ENCODE assay signal across 8 cellular contexts in the genomic region with DNA sequence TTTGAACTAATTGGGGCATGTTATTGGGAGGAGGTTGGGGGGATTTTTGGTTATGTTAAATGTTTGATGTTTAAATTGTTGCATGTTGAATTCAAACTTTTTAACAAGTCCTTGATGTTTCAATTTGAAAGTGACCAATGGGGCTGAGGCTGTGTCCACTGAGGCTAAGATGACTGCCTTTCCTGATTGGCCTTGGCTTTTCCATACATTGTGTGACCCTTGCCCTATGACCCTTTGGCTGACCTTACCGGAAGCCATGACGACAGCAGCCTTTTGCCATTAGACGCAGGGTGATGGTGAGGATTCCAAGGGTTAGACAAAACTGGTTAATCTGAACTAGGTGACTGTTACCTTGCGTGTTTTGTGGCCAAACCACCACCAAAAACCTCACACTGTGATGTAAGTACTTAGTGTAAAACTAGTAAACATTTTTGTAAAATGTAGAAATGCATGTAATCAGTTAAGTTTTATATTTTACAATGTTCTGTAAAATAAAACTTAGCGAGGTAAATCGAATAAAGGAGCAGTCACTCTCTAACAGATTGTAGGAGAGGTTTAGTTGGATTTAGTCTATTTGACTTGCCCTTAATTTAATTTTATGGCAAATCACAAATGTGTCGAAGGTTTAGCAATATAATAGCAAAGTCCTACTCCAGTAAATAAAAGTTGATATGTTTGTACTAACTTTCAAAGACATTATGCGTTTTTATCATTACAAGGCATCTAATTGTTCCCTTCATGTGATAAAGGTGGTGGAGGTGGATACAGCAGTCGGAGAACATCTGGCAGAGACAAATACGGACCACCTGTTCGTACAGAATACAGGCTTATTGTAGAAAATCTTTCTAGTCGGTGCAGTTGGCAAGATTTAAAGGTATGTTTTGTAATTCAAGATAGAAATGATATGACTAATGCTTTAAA. TPM values are rescaled to one million over a fixed set of nuclear protein-coding genes. Genes with fewer than 3 reads are reported as not detected.
DNase-seq lines count a peak whose midpoint lies in the region; ATAC-seq, FAIRE-seq and TF ChIP-seq lines count a peak whose summit lies in the region.

No MANE protein-coding gene starts in this region.

- peak overlapping the region; percentile 85 for H3K4me3 ChIP-seq in endocrine pancreas (ENCODE audit: control insufficient read depth, insufficient read depth, low read length)
- peak overlapping the region; percentile 97 to 100 for H3K4me3 ChIP-seq in neutrophil (ENCODE audit: low read depth in 1 of 2, low read length in 1 of 2)

- no peak for DNase-seq in GM12891 (ENCODE audit: insufficient read length, low spot score)
- peak; percentile 57 for DNase-seq in SK-N-DZ (ENCODE audit: low spot score)
- no peak for DNase-seq in SKM-1 (lab: John Stamatoyannopoulos, UW; ENCODE audit: unreplicated experiment)
- no peak for DNase-seq in amniotic stem cell (lab: John Stamatoyannopoulos, UW)
- DNase-seq in NCI-H2196 treated with DMSO at 0.1 percent for 48 hours (lab: John Stamatoyannopoulos, UW; ENCODE audit: unreplicated experiment) = no peak

- H3K27me3 ChIP-seq in endocrine pancreas (ENCODE audit: control insufficient read depth, insufficient read depth, low read length) = no peaks in the 10 kb centered on the region
- peaks cover 8% of the 10 kb centered on the region for H3K27me3 ChIP-seq in neutrophil

- H3K27ac ChIP-seq in neutrophil = peak overlapping the region; percentile 96

- no peak for FAIRE-seq in GM12891 (lab: Jason Lieb, UNC)

- H3K9ac ChIP-seq in endocrine pancreas (ENCODE audit: control insufficient read depth, insufficient read depth, low read length) = peak overlapping the region; percentile 69

- no peak for ATAC-seq in HG03469 (IDR thresholded peaks at IDR 0.05; ENCODE audit: unreplicated experiment)

- H3K9me3 ChIP-seq in endocrine pancreas (ENCODE audit: control insufficient read depth, low read length) = no peaks in the 10 kb centered on the region
- no peaks in the 10 kb centered on the region for H3K9me3 ChIP-seq in neutrophil

- H3K36me3 ChIP-seq in endocrine pancreas (ENCODE audit: control insufficient read depth, insufficient read depth, low read length) (peaks cover 4% of the 10 kb centered on the region), neutrophil (peaks cover 50% of the 10 kb centered on the region)

- TF ChIP-seq CTCF in neutrophil (IDR thresholded peaks at IDR 0.05) = no peak

- H3K4me1 ChIP-seq in endocrine pancreas (ENCODE audit: control insufficient read depth, insufficient read depth, low read length) (peaks cover 21% of the 10 kb centered on the region), neutrophil (ENCODE audit: control insufficient read depth in 1 of 2, insufficient read depth in 1 of 2, low read depth in 1 of 2, low read length in 1 of 2) (peaks cover 14 to 17% of the 10 kb centered on the region in 2 experiments)

- 0 out of 2 replicates have a peak, but pooled peaks have one; percentile 51 for TF ChIP-seq POLR2A in GM12891 (IDR thresholded peaks at IDR 0.05; ENCODE audit: low read depth, low read length)

TF ChIP-seq in GM12891, 5 proteins besides CTCF, POLR2A, EP300 and RAD21:
- TF ChIP-seq TAF1 (IDR thresholded peaks at IDR 0.05; ENCODE audit: low read depth, low read length) (no peak), POLR2AphosphoS5 (IDR thresholded peaks at IDR 0.05; ENCODE audit: low read depth, low read length) (no peak), SPI1 (IDR thresholded peaks at IDR 0.05; ENCODE audit: low read depth, low read length) (no peak), POU2F2 (IDR thresholded peaks at IDR 0.05; ENCODE audit: low read depth, low read length) (no peak), PAX5 (IDR thresholded peaks at IDR 0.05; ENCODE audit: insufficient read depth, low read length, severe bottlenecking) (no peak)

RNA-seq across cellular contexts. Expression of gene SRSF6, which starts 1.6 kb away (rescaled TPM):
- polyA plus RNA-seq in GM12891 (2012; ENCODE audit: low read depth, missing spikeins) = 115 TPM
- 133 and 140 TPM in 2 replicates for polyA plus RNA-seq in SK-N-DZ (2014; cell fraction: cytosol; rRNA removed)
- 267 and 308 TPM in 2 replicates for polyA plus RNA-seq in SK-N-DZ (2014; cell fraction: nucleus; rRNA removed)

RNA-seq across cellular contexts. Expression of gene L3MBTL1, which starts 48.2 kb away (rescaled TPM):
- polyA plus RNA-seq in GM12891 (2012; ENCODE audit: low read depth, missing spikeins) = 2.8 TPM
- polyA plus RNA-seq in SK-N-DZ (2014; cell fraction: cytosol; rRNA removed) = 3.7 and 4.9 TPM in 2 replicates
- 39.9 and 155 TPM in 2 replicates for polyA plus RNA-seq in SK-N-DZ (2014; cell fraction: nucleus; rRNA removed)
